In genomic region chr4:80207664-80208063, GRCh38 we compare ENCODE assay signal across 13 cellular contexts. TPM values are rescaled to one million over a fixed set of nuclear protein-coding genes. Genes with fewer than 3 reads are reported as not detected.
A peak's percentile ranks its signal among the peaks of the same experiment; 100 is the strongest.
DNase-seq lines count a peak whose midpoint lies in the region; ATAC-seq, FAIRE-seq and TF ChIP-seq lines count a peak whose summit lies in the region.
"Had no signal": no experiment of that assay in that cellular context is flagged by ENCODE, and none has a peak within 500 bp of the region (broad histone marks: within the 10 kb centered on the region; RNA-seq: fewer than 3 reads in every experiment).

No MANE protein-coding gene starts in this region.

- 100% methylated on average over 2 of the region's 10 CpGs for WGBS in H9 (ENCODE audit: extremely low coverage, insufficient read length, low lambda C conversion rate)
- WGBS in small intestine, 3 donors = 60 to 79% (median 66%) methylated on average over 9 to 10 of the region's 10 CpGs

- H3K4me2 ChIP-seq in H9 (ENCODE audit: insufficient read depth, insufficient read length, low read length) = peak overlapping the region; percentile 52

- H3K9ac ChIP-seq in H9 (ENCODE audit: extremely low read depth, insufficient read length, low read length) (no peak overlapping the region), iPS-15b (ENCODE audit: low read depth, low read length) (no peak overlapping the region)

- H2BK12ac ChIP-seq in H9 (ENCODE audit: insufficient read length, low read depth, low read length) = no peak overlapping the region

- H3K4ac ChIP-seq in H9 (ENCODE audit: low read depth, low read length) = no peak overlapping the region

- H3K4me1 Mint-ChIP-seq in H9 (peaks cover 3 to 20% of the 10 kb centered on the region in 2 experiments; a peak in 3 of 4 replicates), T-helper 17 cell (no peaks in the 10 kb centered on the region)
- H3K4me1 Mint-ChIP-seq in stimulated activated naive B cell treated with anti-CD40 and anti-IgM and Interleukin-4, amounts not matched to agents 10 μg/mL and 1 μg/mL and 100 μg/mL, for 72 hours = peaks cover 10 to 18% of the 10 kb centered on the region in 2 donors

- peaks cover 0 to 12% of the 10 kb centered on the region in 2 experiments for H3K9me3 Mint-ChIP-seq in H9
- no peaks in the 10 kb centered on the region for H3K9me3 Mint-ChIP-seq in stimulated activated naive B cell treated with anti-CD40 and anti-IgM and Interleukin-4, amounts not matched to agents 10 μg/mL and 1 μg/mL and 100 μg/mL, for 72 hours

- H3K36me3 Mint-ChIP-seq in H9 (ENCODE audit: insufficient read depth in 1 of 3, low read depth in 3 of 3) (peaks cover 0 to 4% (median 0%) of the 10 kb centered on the region in 3 experiments; a peak in 3 of 7 replicates), T-helper 17 cell (ENCODE audit: low read depth) (peaks cover 5% of the 10 kb centered on the region)
- peaks cover 0 to 2% of the 10 kb centered on the region in 2 donors for H3K36me3 Mint-ChIP-seq in stimulated activated naive B cell treated with anti-CD40 and anti-IgM and Interleukin-4, amounts not matched to agents 10 μg/mL and 1 μg/mL and 100 μg/mL, for 72 hours

- H3K27me3 Mint-ChIP-seq in H9 (ENCODE audit: low read depth) (peaks cover 95% of the 10 kb centered on the region), T-helper 17 cell (peaks cover 13% of the 10 kb centered on the region)
- H3K27me3 Mint-ChIP-seq in stimulated activated naive B cell treated with anti-CD40 and anti-IgM and Interleukin-4, amounts not matched to agents 10 μg/mL and 1 μg/mL and 100 μg/mL, for 72 hours = peaks cover 11 to 22% of the 10 kb centered on the region in 2 donors

- H2AFZ ChIP-seq in H9 (ENCODE audit: low read length) = no peak overlapping the region

- no peak overlapping the region for H2BK20ac ChIP-seq in H9 (ENCODE audit: low read depth, low read length, poor library complexity, severe bottlenecking)

- no peak overlapping the region for H2BK5ac ChIP-seq in H9 (ENCODE audit: insufficient read length, low read length)

- no peak overlapping the region for H2BK120ac ChIP-seq in H9 (ENCODE audit: low read depth, low read length, poor library complexity, severe bottlenecking)

- H3K36me3 ChIP-seq in iPS-15b (ENCODE audit: control insufficient read depth, insufficient read depth, low read length) (no peaks in the 10 kb centered on the region), small intestine (ENCODE audit: control insufficient read depth in 2 of 2, insufficient read depth in 2 of 2, low read length in 2 of 2) (no peaks in the 10 kb centered on the region)

- DNase-seq in H9 = no peak
- DNase-seq in T-helper 17 cell = no peak
- no peak for DNase-seq in stimulated activated naive B cell treated with anti-CD40 and anti-IgM and Interleukin-4, amounts not matched to agents 10 μg/mL and 1 μg/mL and 100 μg/mL, for 72 hours
- DNase-seq in H4 (ENCODE audit: low spot score) = no peak
- no peak for DNase-seq in small intestine
- DNase-seq: KBM-7, NCI-H1436 treated with DMSO at 0.1 percent for 48 hours, NCI-H2081, NCI-H510A treated with DMSO at 0.1 percent for 48 hours, SIG-M5 had no signal

- H3K18ac ChIP-seq in H9 (ENCODE audit: insufficient read length, low read depth, low read length) = no peak overlapping the region

- no peak overlapping the region for H2BK15ac ChIP-seq in H9 (ENCODE audit: low read depth, low read length)

- peaks cover 55% of the 10 kb centered on the region for H3K27me3 ChIP-seq in H9 (ENCODE audit: insufficient read depth, low read length)
- peaks cover 96% of the 10 kb centered on the region for H3K27me3 ChIP-seq in iPS-15b (ENCODE audit: control insufficient read depth, insufficient read depth, low read length)
- peaks cover 0 to 9% of the 10 kb centered on the region in 2 donors for H3K27me3 ChIP-seq in small intestine (ENCODE audit: control insufficient read depth in 2 of 2, insufficient read depth in 2 of 2, low read length in 2 of 2)

- H3K14ac ChIP-seq in H9 (ENCODE audit: insufficient read depth, low read length) = no peak overlapping the region

- H3K4me3 Mint-ChIP-seq in H9 (peak overlapping the region in 1 of 2 experiments; percentile 74; a peak in 3 of 5 replicates), T-helper 17 cell (no peak overlapping the region)
- no peak overlapping the region for H3K4me3 Mint-ChIP-seq in stimulated activated naive B cell treated with anti-CD40 and anti-IgM and Interleukin-4, amounts not matched to agents 10 μg/mL and 1 μg/mL and 100 μg/mL, for 72 hours

- H3K4me3 ChIP-seq in iPS-15b (ENCODE audit: low read depth, low read length) (peak overlapping the region; percentile 37), small intestine (ENCODE audit: low read depth in 1 of 2, low read length in 2 of 2) (no peak overlapping the region)

- H3K23me2 ChIP-seq in H9 (ENCODE audit: insufficient read length, low read depth, low read length, poor library complexity, severe bottlenecking) = no peaks in the 10 kb centered on the region

- no peak overlapping the region for H2AK5ac ChIP-seq in H9 (ENCODE audit: insufficient read length, low read length)

- H3K79me1 ChIP-seq in H9 (ENCODE audit: insufficient read depth, low read depth, low read length, poor library complexity, severe bottlenecking) = no peaks in the 10 kb centered on the region

- no peak overlapping the region for H3K23ac ChIP-seq in H9 (ENCODE audit: insufficient read length, low read depth, low read length)

- FAIRE-seq in small intestine (lab: Jason Lieb, UNC) = no peak

- no peaks in the 10 kb centered on the region for H3K4me1 ChIP-seq in H9 (ENCODE audit: insufficient read depth, low read length)
- peaks cover 3% of the 10 kb centered on the region for H3K4me1 ChIP-seq in iPS-15b (ENCODE audit: control insufficient read depth, insufficient read depth, low read length)
- H3K4me1 ChIP-seq in small intestine (ENCODE audit: control insufficient read depth in 2 of 2, insufficient read depth in 1 of 2, low read depth in 1 of 2, low read length in 1 of 2) = no peaks in the 10 kb centered on the region

- H3K27ac ChIP-seq in H9 (ENCODE audit: insufficient read length, low read depth, low read length) (no peak overlapping the region), small intestine (ENCODE audit: low read depth in 1 of 2, low read length in 1 of 2) (no peak overlapping the region)

- no peak overlapping the region for H4K91ac ChIP-seq in H9 (ENCODE audit: insufficient read length, low read depth, low read length)

- no peak overlapping the region for H4K5ac ChIP-seq in H9 (ENCODE audit: insufficient read length, low read depth, low read length)

- no peak for ATAC-seq in T-helper 17 cell
- no peak for ATAC-seq in stimulated activated naive B cell treated with anti-CD40 and anti-IgM and Interleukin-4, amounts not matched to agents 10 μg/mL and 1 μg/mL and 100 μg/mL, for 72 hours (replicated peaks)
- no peak for ATAC-seq in GM21723 (IDR thresholded peaks at IDR 0.05; ENCODE audit: unreplicated experiment)
- ATAC-seq: HCT116 had no signal

- H4K8ac ChIP-seq in H9 (replicated peaks; ENCODE audit: insufficient read length, low read depth, low read length) = no peak overlapping the region

- no peak overlapping the region for H3K56ac ChIP-seq in H9 (ENCODE audit: insufficient read length, low read depth, low read length)

- no peak for TF ChIP-seq CTCF in H9 (conservative IDR thresholded peaks at IDR 0.05)

- no peak overlapping the region for H3T11ph ChIP-seq in H9 (ENCODE audit: low read length)

- H3K79me2 ChIP-seq in H9 (ENCODE audit: insufficient read depth, low read length) = no peaks in the 10 kb centered on the region

- H3K9me3 ChIP-seq in H9 (ENCODE audit: control insufficient read depth, low read depth, low read length) = no peaks in the 10 kb centered on the region
- no peaks in the 10 kb centered on the region for H3K9me3 ChIP-seq in T-helper 17 cell (ENCODE audit: control insufficient read depth, low read length, poor library complexity, severe bottlenecking)
- no peaks in the 10 kb centered on the region for H3K9me3 ChIP-seq in iPS-15b (ENCODE audit: control insufficient read depth, insufficient read depth, low read length)
- no peaks in the 10 kb centered on the region for H3K9me3 ChIP-seq in small intestine (ENCODE audit: control insufficient read depth, low read depth)

- H3K27ac Mint-ChIP-seq in H9 (no peak overlapping the region), T-helper 17 cell (peak overlapping the region; percentile 24)
- peak overlapping the region; percentile 0 for H3K27ac Mint-ChIP-seq in stimulated activated naive B cell treated with anti-CD40 and anti-IgM and Interleukin-4, amounts not matched to agents 10 μg/mL and 1 μg/mL and 100 μg/mL, for 72 hours

- H4K20me1 ChIP-seq in H9 (ENCODE audit: control insufficient read depth, insufficient read depth, insufficient read length) = peaks cover 4% of the 10 kb centered on the region

RNA-seq across cellular contexts. Expression of gene PRDM8, which starts 10.4 kb away (rescaled TPM):
- total RNA-seq in H9 (2021) = not detected in 2 replicates
- 10 to 100 TPM; 10.2 to 20.0 TPM for total RNA-seq in T-helper 17 cell
- 0.12 TPM in 2 replicates for total RNA-seq in H4 (2014; rRNA removed; shearing (Covaris generic))
- polyA plus RNA-seq in small intestine = 1 to 10 TPM in 1 of 3 donors, under 1 TPM in 1, not detected in 1; 0.27 to 2.0 TPM

RNA-seq across cellular contexts. Expression of gene FGF5, which starts 58.8 kb away (rescaled TPM):
- not detected in 2 replicates for total RNA-seq in H9 (2021)
- total RNA-seq in T-helper 17 cell = under 1 TPM; 0.05 to 0.08 TPM
- total RNA-seq in H4 (2014; rRNA removed; shearing (Covaris generic)) = 0.76 and 1.3 TPM in 2 replicates
- under 1 TPM in 1 of 3 donors, not detected in 2; 0.10 TPM for polyA plus RNA-seq in small intestine

Comparison
In these comparisons a context has a peak if more than half of its experiments do, and no peak if none do; other contexts are left out.
1. H3K27ac Mint-ChIP-seq: peak in T-helper 17 cell (single experiment) and stimulated activated naive B cell treated with anti-CD40 and anti-IgM and Interleukin-4, amounts not matched to agents 10 μg/mL and 1 μg/mL and 100 μg/mL, for 72 hours (single experiment); none in H9 (0 of 3).